Comparison of ENCODE assay signal across 9 cellular contexts in the genomic region with DNA sequence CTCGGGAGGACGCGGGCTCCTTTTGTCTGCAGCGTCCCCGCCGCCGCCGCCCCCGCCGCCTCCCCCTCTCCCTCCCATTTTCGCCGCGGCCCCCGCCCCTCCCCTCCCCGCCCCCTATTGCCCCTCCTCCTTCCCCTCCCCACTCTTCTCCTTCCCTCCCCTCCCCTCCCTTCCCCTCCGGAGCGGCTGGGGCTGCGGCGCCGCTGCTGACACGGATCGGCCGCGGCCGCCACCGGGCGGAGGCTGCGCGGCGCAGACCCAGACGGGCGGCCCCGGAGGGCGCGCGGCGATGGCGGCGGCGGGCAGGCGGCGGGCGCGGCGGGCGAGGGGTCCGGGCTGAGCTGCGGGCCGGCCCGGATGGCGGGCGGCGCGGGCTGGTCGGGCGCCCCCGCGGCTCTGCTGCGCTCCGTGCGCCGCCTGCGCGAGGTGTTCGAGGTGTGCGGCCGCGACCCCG. TPM values are rescaled to one million over a fixed set of nuclear protein-coding genes. Genes with fewer than 3 reads are reported as not detected.
DNase-seq lines count a peak whose midpoint lies in the region; ATAC-seq, FAIRE-seq and TF ChIP-seq lines count a peak whose summit lies in the region.
"Had no signal": no experiment of that assay in that cellular context is flagged by ENCODE, and none has a peak within 500 bp of the region (broad histone marks: within the 10 kb centered on the region; RNA-seq: fewer than 3 reads in every experiment).

A gene with protein sequence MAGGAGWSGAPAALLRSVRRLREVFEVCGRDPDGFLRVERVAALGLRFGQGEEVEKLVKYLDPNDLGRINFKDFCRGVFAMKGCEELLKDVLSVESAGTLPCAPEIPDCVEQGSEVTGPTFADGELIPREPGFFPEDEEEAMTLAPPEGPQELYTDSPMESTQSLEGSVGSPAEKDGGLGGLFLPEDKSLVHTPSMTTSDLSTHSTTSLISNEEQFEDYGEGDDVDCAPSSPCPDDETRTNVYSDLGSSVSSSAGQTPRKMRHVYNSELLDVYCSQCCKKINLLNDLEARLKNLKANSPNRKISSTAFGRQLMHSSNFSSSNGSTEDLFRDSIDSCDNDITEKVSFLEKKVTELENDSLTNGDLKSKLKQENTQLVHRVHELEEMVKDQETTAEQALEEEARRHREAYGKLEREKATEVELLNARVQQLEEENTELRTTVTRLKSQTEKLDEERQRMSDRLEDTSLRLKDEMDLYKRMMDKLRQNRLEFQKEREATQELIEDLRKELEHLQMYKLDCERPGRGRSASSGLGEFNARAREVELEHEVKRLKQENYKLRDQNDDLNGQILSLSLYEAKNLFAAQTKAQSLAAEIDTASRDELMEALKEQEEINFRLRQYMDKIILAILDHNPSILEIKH (plus strand): TSS at position 180 of the 454 bp plus-strand sequence. CDS start 178 bp downstream, at position 358.

- POLR2A ChIA-PET in A549 (lab: Yijun Ruan, JAX) = no interaction called here

- no peaks in the 10 kb centered on the region for H3K79me2 ChIP-seq in hepatocyte

- H3K36me3 ChIP-seq in HAP-1 (replicated peaks) = no peaks in the 10 kb centered on the region
- H3K36me3 ChIP-seq in hepatocyte (replicated peaks; ENCODE audit: insufficient read depth, low read depth) = no peaks in the 10 kb centered on the region

- TF ChIP-seq RAD21 in A549 (conservative IDR thresholded peaks at IDR 0.05 in 1 of 2, IDR thresholded peaks at IDR 0.05 in 1 of 2) = no peak

- in situ Hi-C loops in HAP-1 (cut with MboI; ENCODE audit: low sequenced_read_pairs) = no loop called here

- FAIRE-seq in A549 (lab: Jason Lieb, UNC) = no peak
- FAIRE-seq: GM18507 had no signal

- ATAC-seq in A549 = no peak
- peak; percentile 51 to 64 for ATAC-seq in activated naive CD4-positive, alpha-beta T cell treated with anti-CD3 and anti-CD28 coated beads, Interleukin-2, amount 50 U/mL, for 72 hours
- ATAC-seq in GM19467 (IDR thresholded peaks at IDR 0.05; ENCODE audit: unreplicated experiment) = no peak

- H2AFZ ChIP-seq in hepatocyte = no peak within 1 kb of the TSS

- CTCF ChIA-PET in A549 (lab: Yijun Ruan, JAX) = interaction anchor here (3.6 to 13.2 kb wide), 2 partner anchors 126 to 134 kb away, joined by 18 to 197 read pairs; no protein-coding TSS in a partner anchor

- H3K4me3 ChIP-seq in A549 = peak within 1 kb of the TSS; percentile 45
- peak within 1 kb of the TSS; percentile 34 for H3K4me3 ChIP-seq in HAP-1
- H3K4me3 ChIP-seq in hepatocyte = peak within 1 kb of the TSS; percentile 55
- peak within 1 kb of the TSS; percentile 19 to 48 (median 31) for H3K4me3 ChIP-seq in skin epidermis

- no peaks in the 10 kb centered on the region for H3K36me3 Mint-ChIP-seq in activated naive CD4-positive, alpha-beta T cell treated with anti-CD3 and anti-CD28 coated beads, Interleukin-2, amount 50 U/mL, for 72 hours

- no peaks in the 10 kb centered on the region for H3K27me3 ChIP-seq in HAP-1 (ENCODE audit: low read depth)
- peaks cover 51% of the 10 kb centered on the region for H3K27me3 ChIP-seq in hepatocyte

- DNase-seq in A549 (ENCODE audit: low read depth in 1 of 2, low spot score in 1 of 2) (no peak), HAP-1 (ENCODE audit: low spot score in 2 of 2) (peak in 1 of 2 experiments; percentile 72), hepatocyte (ENCODE audit: low spot score) (peak; percentile 58), NCI-H2029 treated with DMSO at 0.1 percent for 48 hours (lab: John Stamatoyannopoulos, UW) (no peak), amniotic stem cell (lab: John Stamatoyannopoulos, UW) (no peak)
- DNase-seq in activated naive CD4-positive, alpha-beta T cell treated with anti-CD3 and anti-CD28 coated beads, Interleukin-2, amount 50 U/mL, for 72 hours (ENCODE audit: low spot score in 2 of 2) = no peak

- H3K4me2 ChIP-seq in A549 = peak within 1 kb of the TSS; percentile 83
- peak within 1 kb of the TSS; percentile 86 for H3K4me2 ChIP-seq in hepatocyte

- H3K9me3 Mint-ChIP-seq in activated naive CD4-positive, alpha-beta T cell treated with anti-CD3 and anti-CD28 coated beads, Interleukin-2, amount 50 U/mL, for 72 hours = no peaks in the 10 kb centered on the region

- no peak for TF ChIP-seq POLR2A in A549 (IDR thresholded peaks at IDR 0.05; ENCODE audit: low read length)

- TF ChIP-seq EP300 in A549 (IDR thresholded peaks at IDR 0.05) = no peak

- H3K9me3 ChIP-seq in A549 (no peaks in the 10 kb centered on the region), HAP-1 (no peaks in the 10 kb centered on the region), hepatocyte (ENCODE audit: low read depth) (no peaks in the 10 kb centered on the region)

- H3K27ac ChIP-seq in A549 (peak within 1 kb of the TSS in 1 of 2 experiments; percentile 65; a peak in 3 of 6 replicates), hepatocyte (no peak within 1 kb of the TSS), skin epidermis (peak within 1 kb of the TSS in 2 of 21 experiments; percentile 10 to 49)

- H4K20me1 ChIP-seq in hepatocyte (ENCODE audit: insufficient read depth, poor library complexity, severe bottlenecking) = no peaks in the 10 kb centered on the region

- H3K9me2 ChIP-seq in hepatocyte (replicated peaks; ENCODE audit: insufficient read depth) = no peaks in the 10 kb centered on the region

- 0% methylated on average over 2 of the region's 69 CpGs for WGBS in A549 (ENCODE audit: missing lambda C conversion rate)
- WGBS in hepatocyte (ENCODE audit: low lambda C conversion rate, missing lambda C conversion rate) = 2% methylated on average over 19 of the region's 69 CpGs

- no peak within 1 kb of the TSS for H3K27ac Mint-ChIP-seq in activated naive CD4-positive, alpha-beta T cell treated with anti-CD3 and anti-CD28 coated beads, Interleukin-2, amount 50 U/mL, for 72 hours

- no peaks in the 10 kb centered on the region for H3K4me1 ChIP-seq in A549
- no peaks in the 10 kb centered on the region for H3K4me1 ChIP-seq in HAP-1
- H3K4me1 ChIP-seq in hepatocyte (ENCODE audit: insufficient read depth) = peaks cover 4% of the 10 kb centered on the region

- TF ChIP-seq CTCF in A549 (IDR thresholded peaks at IDR 0.05) = no peak
- TF ChIP-seq CTCF in hepatocyte (IDR thresholded peaks at IDR 0.05; ENCODE audit: poor library complexity) = no peak

TF ChIP-seq in A549, 52 proteins besides CTCF, POLR2A, EP300 and RAD21:
- TF ChIP-seq NR3C1 (IDR thresholded peaks at IDR 0.05) = no peak
- TF ChIP-seq TFCP2L1 (CRISPR knock-in tag; IDR thresholded peaks at IDR 0.05) = no peak
- no peak for TF ChIP-seq EHMT2 (IDR thresholded peaks at IDR 0.05; ENCODE audit: low read depth)
- TF ChIP-seq JUN (IDR thresholded peaks at IDR 0.05) = no peak
- no peak for TF ChIP-seq POLR2AphosphoS2 (conservative IDR thresholded peaks at IDR 0.05; ENCODE audit: low read length)
- no peak for TF ChIP-seq NPAS2 (CRISPR knock-in tag; IDR thresholded peaks at IDR 0.05; ENCODE audit: borderline replicate concordance)
- TF ChIP-seq MYC (IDR thresholded peaks at IDR 0.05; ENCODE audit: borderline replicate concordance, low read length) = no peak
- TF ChIP-seq KDM1A (IDR thresholded peaks at IDR 0.05; ENCODE audit: low read depth) = no peak
- no peak for TF ChIP-seq RFX5 (IDR thresholded peaks at IDR 0.05)
- TF ChIP-seq HOXB13 (CRISPR knock-in tag; IDR thresholded peaks at IDR 0.05; ENCODE audit: low read depth) = no peak
- no peak for TF ChIP-seq EHF (CRISPR knock-in tag; IDR thresholded peaks at IDR 0.05)
- TF ChIP-seq, protein P1, sequence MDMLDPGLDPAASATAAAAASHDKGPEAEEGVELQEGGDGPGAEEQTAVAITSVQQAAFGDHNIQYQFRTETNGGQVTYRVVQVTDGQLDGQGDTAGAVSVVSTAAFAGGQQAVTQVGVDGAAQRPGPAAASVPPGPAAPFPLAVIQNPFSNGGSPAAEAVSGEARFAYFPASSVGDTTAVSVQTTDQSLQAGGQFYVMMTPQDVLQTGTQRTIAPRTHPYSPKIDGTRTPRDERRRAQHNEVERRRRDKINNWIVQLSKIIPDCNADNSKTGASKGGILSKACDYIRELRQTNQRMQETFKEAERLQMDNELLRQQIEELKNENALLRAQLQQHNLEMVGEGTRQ (IDR thresholded peaks at IDR 0.05) = no peak
- no peak for TF ChIP-seq CHD2 (IDR thresholded peaks at IDR 0.05; ENCODE audit: low read length, partially characterized antibody)
- no peak for TF ChIP-seq HEYL (CRISPR knock-in tag; IDR thresholded peaks at IDR 0.05)
- TF ChIP-seq MAZ (IDR thresholded peaks at IDR 0.05; ENCODE audit: borderline replicate concordance, low read depth, low read length) = no peak
- TF ChIP-seq CBX8 (IDR thresholded peaks at IDR 0.05) = no peak
- TF ChIP-seq HOXB5 (CRISPR knock-in tag; IDR thresholded peaks at IDR 0.05) = no peak
- TF ChIP-seq RCOR1 (IDR thresholded peaks at IDR 0.05; ENCODE audit: low read depth, low read length) = no peak
- TF ChIP-seq CBX2 (IDR thresholded peaks at IDR 0.05; ENCODE audit: borderline replicate concordance, low read depth) = no peak
TF ChIP-seq in A549: peak in this region for 0.

RNA-seq across cellular contexts. Expression of the gene that starts here (rescaled TPM):
- 1.9 and 3.5 TPM in 2 replicates for polyA plus RNA-seq in A549 (2011; rRNA removed)
- 1.4 TPM in 2 replicates for polyA plus RNA-seq in A549 (2012; cell fraction: cytosol; rRNA removed)
- 1.2 and 1.3 TPM in 2 replicates for polyA plus RNA-seq in A549 (2012; cell fraction: nucleus; rRNA removed)
- 1.2 to 1.9 TPM (median 1.3 TPM) in 3 replicates for polyA plus RNA-seq in A549 (2017; fragmentation: RNase III; extraction: RNeasy Plus Mini Kit Qiagen cat#74134 plus additional on column Dnase treatment)
- polyA minus RNA-seq in A549 (2011; rRNA and poly(A)+ RNA removed) = 3.2 and 4.1 TPM in 2 replicates
- 10 to 100 TPM; 22.5 to 39.0 TPM for total RNA-seq in activated naive CD4-positive, alpha-beta T cell treated with anti-CD3 and anti-CD28 coated beads, Interleukin-2, amount 50 U/mL, for 72 hours
- total RNA-seq in hepatocyte = 35.6 and 36.7 TPM in 2 replicates
- 22.0 and 25.8 TPM in 2 replicates for polyA plus RNA-seq in hepatocyte

Comparison
In these comparisons a context has a peak if more than half of its experiments do, and no peak if none do; other contexts are left out.
1. ATAC-seq: peak in activated naive CD4-positive, alpha-beta T cell treated with anti-CD3 and anti-CD28 coated beads, Interleukin-2, amount 50 U/mL, for 72 hours (2 of 2); none in A549 (0 of 2) and GM19467 (single experiment).
2. Peak in every context shown above with its lines, with median percentiles within 50 percentile points of each other: H3K4me3 ChIP-seq.